In the genomic region with DNA sequence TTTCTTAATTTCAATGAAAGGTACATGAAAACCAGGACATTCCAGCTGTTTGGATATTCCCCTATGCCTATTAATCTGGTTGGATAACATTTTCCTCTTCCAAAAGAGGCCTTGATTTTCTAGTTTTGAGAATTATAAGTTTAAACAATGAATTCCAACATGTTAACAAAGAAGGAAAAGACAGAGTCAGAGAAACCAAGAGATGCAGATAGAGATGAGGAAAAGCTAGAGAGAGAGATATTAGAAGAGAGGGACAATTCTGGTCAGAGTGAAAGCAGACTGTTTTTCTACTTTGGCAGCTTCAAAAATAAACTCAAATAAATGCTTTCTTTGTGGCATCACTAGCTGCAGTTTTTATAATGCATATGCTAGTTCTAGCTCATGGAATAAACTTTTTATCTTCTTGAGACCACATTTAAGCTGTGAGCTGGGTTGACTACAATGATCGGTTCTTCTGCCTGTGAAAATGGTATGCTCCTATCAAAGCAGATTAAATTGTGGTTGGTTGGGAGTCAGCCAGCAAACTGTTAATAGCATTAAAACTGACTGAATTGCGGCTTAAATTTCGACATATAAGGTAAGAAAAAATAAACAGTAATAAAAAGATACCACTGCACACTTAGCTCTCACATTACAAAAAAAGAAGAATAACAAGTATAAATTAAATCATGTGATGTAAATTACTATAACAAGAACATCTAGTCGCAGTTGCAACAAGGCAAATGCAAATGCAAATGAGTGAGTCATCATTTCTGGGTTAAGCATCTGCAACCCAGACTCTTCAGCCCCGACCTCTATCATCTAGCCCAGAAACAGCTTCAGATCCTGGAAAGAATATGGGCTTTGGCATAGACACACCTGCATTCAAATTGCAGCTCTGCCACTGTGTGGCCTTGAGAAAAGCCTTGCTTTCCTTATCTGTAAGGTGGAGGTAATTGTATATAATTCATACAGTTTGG, we compare ENCODE assay signal across 8 cellular contexts. TPM values are rescaled to one million over a fixed set of nuclear protein-coding genes. Genes with fewer than 3 reads are reported as not detected.
A peak's percentile ranks its signal among the peaks of the same experiment; 100 is the strongest.
DNase-seq lines count a peak whose midpoint lies in the region; ATAC-seq and TF ChIP-seq lines count a peak whose summit lies in the region.

No MANE protein-coding gene starts in this region.

- TF ChIP-seq CTCF in neural progenitor cell (IDR thresholded peaks at IDR 0.05), result no peak

- H3K4me1 Mint-ChIP-seq in activated naive CD8-positive, alpha-beta T cell treated with anti-CD3 and anti-CD28 coated beads, Interleukin-2, amount 10 ng/mL, durations not matched to agents 7 days and 5 days, result peaks cover 11% of the 10 kb centered on the region
- peaks cover 4% of the 10 kb centered on the region for H3K4me1 Mint-ChIP-seq in neural progenitor cell

- H3K4me1 ChIP-seq in neural progenitor cell, result no peaks in the 10 kb centered on the region

- POLR2A ChIA-PET in activated naive CD8-positive, alpha-beta T cell treated with anti-CD3 and anti-CD28 coated beads, Interleukin-2, amount 10 ng/mL, durations not matched to agents 7 days and 5 days (lab: Charles Lee), result interaction anchor here (1.6 kb wide), 1 partner anchor 64 kb away, joined by 8 read pairs; a partner anchor contains a TSS

- H3K27me3 Mint-ChIP-seq in activated naive CD8-positive, alpha-beta T cell treated with anti-CD3 and anti-CD28 coated beads, Interleukin-2, amount 10 ng/mL, durations not matched to agents 7 days and 5 days, result no peaks in the 10 kb centered on the region
- no peaks in the 10 kb centered on the region for H3K27me3 Mint-ChIP-seq in neural progenitor cell (ENCODE audit: insufficient read depth, low read depth)

- H3K27ac ChIP-seq in neural progenitor cell, result no peak overlapping the region

- H3K4me3 ChIP-seq in neural progenitor cell, result no peak overlapping the region

- ATAC-seq in activated naive CD8-positive, alpha-beta T cell treated with anti-CD3 and anti-CD28 coated beads, Interleukin-2, amount 10 ng/mL, durations not matched to agents 7 days and 5 days (ENCODE audit: low read depth), result no peak
- ATAC-seq in GM21717 (IDR thresholded peaks at IDR 0.05; ENCODE audit: unreplicated experiment), result no peak

- H3K36me3 ChIP-seq in neural progenitor cell, result no peaks in the 10 kb centered on the region

- no peaks in the 10 kb centered on the region for H3K27me3 ChIP-seq in neural progenitor cell

- no peaks in the 10 kb centered on the region for H3K36me3 Mint-ChIP-seq in activated naive CD8-positive, alpha-beta T cell treated with anti-CD3 and anti-CD28 coated beads, Interleukin-2, amount 10 ng/mL, durations not matched to agents 7 days and 5 days
- H3K36me3 Mint-ChIP-seq in neural progenitor cell, result no peaks in the 10 kb centered on the region

- H3K27ac Mint-ChIP-seq in activated naive CD8-positive, alpha-beta T cell treated with anti-CD3 and anti-CD28 coated beads, Interleukin-2, amount 10 ng/mL, durations not matched to agents 7 days and 5 days, result peak overlapping the region; percentile 84
- H3K27ac Mint-ChIP-seq in neural progenitor cell, result no peak overlapping the region

- no peaks in the 10 kb centered on the region for H3K79me2 ChIP-seq in neural progenitor cell (ENCODE audit: low read depth)

- H3K4me3 Mint-ChIP-seq in activated naive CD8-positive, alpha-beta T cell treated with anti-CD3 and anti-CD28 coated beads, Interleukin-2, amount 10 ng/mL, durations not matched to agents 7 days and 5 days, result no peak overlapping the region
- H3K4me3 Mint-ChIP-seq in neural progenitor cell, result no peak overlapping the region

- H3K9me3 ChIP-seq in neural progenitor cell (ENCODE audit: low read depth), result no peaks in the 10 kb centered on the region

- H3K9me3 Mint-ChIP-seq in activated naive CD8-positive, alpha-beta T cell treated with anti-CD3 and anti-CD28 coated beads, Interleukin-2, amount 10 ng/mL, durations not matched to agents 7 days and 5 days, result peaks cover 1% of the 10 kb centered on the region
- H3K9me3 Mint-ChIP-seq in neural progenitor cell, result peaks cover 2% of the 10 kb centered on the region

- H3K9ac ChIP-seq in neural progenitor cell, result no peak overlapping the region

- peak overlapping the region; percentile 74 for H2AFZ ChIP-seq in neural progenitor cell (replicated peaks)

- no peaks in the 10 kb centered on the region for H3F3A ChIP-seq in neural progenitor cell (ENCODE audit: low read depth)

- no peaks in the 10 kb centered on the region for H4K20me1 ChIP-seq in neural progenitor cell (ENCODE audit: low read depth)

- no peak overlapping the region for H3K4me2 ChIP-seq in neural progenitor cell

- DNase-seq in DMS53 (lab: John Stamatoyannopoulos, UW), result peak; percentile 11
- no peak for DNase-seq in DMS53 treated with DMSO at 0.1 percent for 48 hours (lab: John Stamatoyannopoulos, UW; ENCODE audit: unreplicated experiment)
- peak; percentile 8 for DNase-seq in M059J (ENCODE audit: low read depth)
- DNase-seq in activated naive CD8-positive, alpha-beta T cell treated with anti-CD3 and anti-CD28 coated beads, Interleukin-2, amount 10 ng/mL, durations not matched to agents 7 days and 5 days, result no peak
- DNase-seq in neural progenitor cell (ENCODE audit: low spot score), result no peak
- DNase-seq in EL, result no peak
- no peak for DNase-seq in NCI-H345 (lab: John Stamatoyannopoulos, UW)

RNA-seq across cellular contexts. Expression of a gene that starts 19.7 kb away (rescaled TPM):
- total RNA-seq in M059J (2014; rRNA removed; shearing (Covaris generic)), result 55.0 and 58.6 TPM in 2 replicates
- 10 to 100 TPM; 69.3 to 73.0 TPM for total RNA-seq in activated naive CD8-positive, alpha-beta T cell treated with anti-CD3 and anti-CD28 coated beads, Interleukin-2, amount 10 ng/mL, durations not matched to agents 7 days and 5 days
- 32.2 and 47.8 TPM in 2 replicates for total RNA-seq in neural progenitor cell (ENCODE audit: low replicate concordance)

Comparison
In these comparisons a context has a peak if more than half of its experiments do, and no peak if none do; other contexts are left out.
1. DNase-seq: peak in DMS53 (single experiment) and M059J (single experiment); none in DMS53 treated with DMSO at 0.1 percent for 48 hours (single experiment), activated naive CD8-positive, alpha-beta T cell treated with anti-CD3 and anti-CD28 coated beads, Interleukin-2, amount 10 ng/mL, durations not matched to agents 7 days and 5 days (single experiment), neural progenitor cell (single experiment), EL (single experiment) and NCI-H345 (single experiment).